In genomic region chr5:16936150-16937022, GRCh38 we compare ENCODE assay signal across 8 cellular contexts. TPM values are rescaled to one million over a fixed set of nuclear protein-coding genes. Genes with fewer than 3 reads are reported as not detected.
DNase-seq lines count a peak whose midpoint lies in the region; ATAC-seq and TF ChIP-seq lines count a peak whose summit lies in the region.

TSS of gene MYO10 (minus strand) at chr5:16936288. CDS start at chr5:16935808, 480 bp downstream.

- TF ChIP-seq CTCF in OCI-LY1 (IDR thresholded peaks at IDR 0.05; ENCODE audit: low read length): no peak
- no peak for TF ChIP-seq CTCF in fibroblast of mammary gland (conservative IDR thresholded peaks at IDR 0.05; ENCODE audit: control insufficient read depth, insufficient read depth, low read depth, low read length)

- H2AFZ ChIP-seq in OCI-LY1 (ENCODE audit: low read length): no peak within 1 kb of the TSS

- peak within 1 kb of the TSS; percentile 63 for H3K4me2 ChIP-seq in OCI-LY1 (ENCODE audit: low read length)

- H3F3A ChIP-seq in OCI-LY1 (ENCODE audit: insufficient read depth, low read length): no peaks in the 10 kb centered on the region

- no peaks in the 10 kb centered on the region for H3K27me3 ChIP-seq in OCI-LY1 (ENCODE audit: insufficient read depth, low read length)

- no peaks in the 10 kb centered on the region for H3K9me2 ChIP-seq in OCI-LY1 (ENCODE audit: low read depth, low read length)

- no peaks in the 10 kb centered on the region for H4K20me1 ChIP-seq in OCI-LY1 (ENCODE audit: insufficient read depth, low read length)

- H3K4me3 ChIP-seq in OCI-LY1 (ENCODE audit: low read depth, low read length, poor library complexity, severe bottlenecking) (peak within 1 kb of the TSS; percentile 53), fibroblast of mammary gland (ENCODE audit: control insufficient read depth, low read depth, low read length) (peak within 1 kb of the TSS; percentile 82)

- H3K27ac ChIP-seq in OCI-LY1 (ENCODE audit: low read depth, low read length, poor library complexity, severe bottlenecking): no peak within 1 kb of the TSS

- no peak within 1 kb of the TSS for H3K27ac Mint-ChIP-seq in activated T-cell treated with anti-CD3 and anti-CD28 coated beads, Interleukin-2, amount 50 U/mL, for 72 hours
- peak within 1 kb of the TSS in 2 of 6 donors; percentile 54 to 62 for H3K27ac Mint-ChIP-seq in naive B cell
- H3K27ac Mint-ChIP-seq in stimulated activated naive CD8-positive, alpha-beta T cell treated with anti-CD3 and anti-CD28 coated beads, Interleukin-15, amount 100 ng/mL, for 72 hours: no peak within 1 kb of the TSS

- H3K27me3 Mint-ChIP-seq in activated T-cell treated with anti-CD3 and anti-CD28 coated beads, Interleukin-2, amount 50 U/mL, for 72 hours (ENCODE audit: low read depth): peaks cover 82% of the 10 kb centered on the region
- H3K27me3 Mint-ChIP-seq in naive B cell: peaks cover 56 to 72% (median 64%) of the 10 kb centered on the region in 3 donors
- peaks cover 74% of the 10 kb centered on the region for H3K27me3 Mint-ChIP-seq in stimulated activated naive CD8-positive, alpha-beta T cell treated with anti-CD3 and anti-CD28 coated beads, Interleukin-15, amount 100 ng/mL, for 72 hours

- H3K36me3 Mint-ChIP-seq in activated T-cell treated with anti-CD3 and anti-CD28 coated beads, Interleukin-2, amount 50 U/mL, for 72 hours (ENCODE audit: insufficient read depth in 2 of 2): peaks cover 0 to 2% of the 10 kb centered on the region in 2 donors
- no peaks in the 10 kb centered on the region for H3K36me3 Mint-ChIP-seq in naive B cell

- H3K9me3 Mint-ChIP-seq in activated T-cell treated with anti-CD3 and anti-CD28 coated beads, Interleukin-2, amount 50 U/mL, for 72 hours: no peaks in the 10 kb centered on the region
- peaks cover 0 to 33% (median 6%) of the 10 kb centered on the region in 7 donors for H3K9me3 Mint-ChIP-seq in naive B cell
- no peaks in the 10 kb centered on the region for H3K9me3 Mint-ChIP-seq in stimulated activated naive CD8-positive, alpha-beta T cell treated with anti-CD3 and anti-CD28 coated beads, Interleukin-15, amount 100 ng/mL, for 72 hours

- peak within 1 kb of the TSS; percentile 86 to 88 for H3K4me3 Mint-ChIP-seq in activated T-cell treated with anti-CD3 and anti-CD28 coated beads, Interleukin-2, amount 50 U/mL, for 72 hours
- H3K4me3 Mint-ChIP-seq in naive B cell: peak within 1 kb of the TSS; percentile 79 to 93 (median 87)
- H3K4me3 Mint-ChIP-seq in stimulated activated naive CD8-positive, alpha-beta T cell treated with anti-CD3 and anti-CD28 coated beads, Interleukin-15, amount 100 ng/mL, for 72 hours: peak within 1 kb of the TSS; percentile 78 to 88

- no peaks in the 10 kb centered on the region for H3K36me3 ChIP-seq in OCI-LY1 (ENCODE audit: insufficient read depth, low read length)

- H3K9ac ChIP-seq in OCI-LY1 (ENCODE audit: low read length): no peak within 1 kb of the TSS

- H3K4me1 Mint-ChIP-seq in activated T-cell treated with anti-CD3 and anti-CD28 coated beads, Interleukin-2, amount 50 U/mL, for 72 hours (ENCODE audit: low read depth): peaks cover 28% of the 10 kb centered on the region
- H3K4me1 Mint-ChIP-seq in naive B cell: peaks cover 13 to 30% (median 14%) of the 10 kb centered on the region in 3 donors
- H3K4me1 Mint-ChIP-seq in stimulated activated naive CD8-positive, alpha-beta T cell treated with anti-CD3 and anti-CD28 coated beads, Interleukin-15, amount 100 ng/mL, for 72 hours: peaks cover 33% of the 10 kb centered on the region

- peak; percentile 73 for ATAC-seq in GM18907 (IDR thresholded peaks at IDR 0.05; ENCODE audit: unreplicated experiment)
- ATAC-seq in HG03432 (IDR thresholded peaks at IDR 0.05; ENCODE audit: unreplicated experiment): peak; percentile 56
- peak; percentile 88 to 90 for ATAC-seq in activated T-cell treated with anti-CD3 and anti-CD28 coated beads, Interleukin-2, amount 50 U/mL, for 72 hours (replicated peaks in 1 of 2)
- ATAC-seq in naive B cell (ENCODE audit: low read depth in 2 of 2): peak; percentile 60 to 64
- peak; percentile 82 for ATAC-seq in stimulated activated naive CD8-positive, alpha-beta T cell treated with anti-CD3 and anti-CD28 coated beads, Interleukin-15, amount 100 ng/mL, for 72 hours

- H3K79me2 ChIP-seq in OCI-LY1 (ENCODE audit: insufficient read depth, low read length): no peaks in the 10 kb centered on the region

- peak; percentile 63 for DNase-seq in ACHN
- DNase-seq in activated T-cell treated with anti-CD3 and anti-CD28 coated beads, Interleukin-2, amount 50 U/mL, for 72 hours: peak; percentile 55 to 70
- DNase-seq in fibroblast of mammary gland (ENCODE audit: low read depth): peak; percentile 66
- DNase-seq in naive B cell: peak; percentile 10
- DNase-seq in stimulated activated naive CD8-positive, alpha-beta T cell treated with anti-CD3 and anti-CD28 coated beads, Interleukin-15, amount 100 ng/mL, for 72 hours: peak; percentile 48 to 53

- peaks cover 6% of the 10 kb centered on the region for H3K4me1 ChIP-seq in OCI-LY1 (ENCODE audit: insufficient read depth, low read length, severe bottlenecking)

- no peaks in the 10 kb centered on the region for H3K9me3 ChIP-seq in OCI-LY1 (ENCODE audit: low read length)

- in situ Hi-C loops in ACHN (cut with HindIII; ENCODE audit: low pct_ligation_motif_present, low pct_unique_long_range_greater_than_20kb, low sequenced_read_pairs): no loop called here

RNA-seq across cellular contexts. Expression of gene MYO10, which starts in this region (rescaled TPM):
- total RNA-seq in activated T-cell treated with anti-CD3 and anti-CD28 coated beads, Interleukin-2, amount 50 U/mL, for 72 hours: under 1 TPM; 0.43 to 0.97 TPM
- under 1 TPM in 2 of 6 donors, not detected in 4; 0.03 to 0.87 TPM for polyA plus RNA-seq in naive B cell (ENCODE audit: low read depth in 6 of 6)

Comparison
In these comparisons a context has a peak if more than half of its experiments do, and no peak if none do; other contexts are left out.
1. Peak in DNase-seq and ATAC-seq in activated T-cell treated with anti-CD3 and anti-CD28 coated beads, Interleukin-2, amount 50 U/mL, for 72 hours; RNA of the gene not detected or under 1 TPM.
2. Peak in DNase-seq and ATAC-seq in naive B cell; RNA of the gene not detected or under 1 TPM.
3. DNase-seq: peak in every context shown above with its lines; median percentile 66 in fibroblast of mammary gland; 63 in ACHN; 62 in activated T-cell treated with anti-CD3 and anti-CD28 coated beads, Interleukin-2, amount 50 U/mL, for 72 hours; 50 in stimulated activated naive CD8-positive, alpha-beta T cell treated with anti-CD3 and anti-CD28 coated beads, Interleukin-15, amount 100 ng/mL, for 72 hours; 10 in naive B cell.